In the genomic region with DNA sequence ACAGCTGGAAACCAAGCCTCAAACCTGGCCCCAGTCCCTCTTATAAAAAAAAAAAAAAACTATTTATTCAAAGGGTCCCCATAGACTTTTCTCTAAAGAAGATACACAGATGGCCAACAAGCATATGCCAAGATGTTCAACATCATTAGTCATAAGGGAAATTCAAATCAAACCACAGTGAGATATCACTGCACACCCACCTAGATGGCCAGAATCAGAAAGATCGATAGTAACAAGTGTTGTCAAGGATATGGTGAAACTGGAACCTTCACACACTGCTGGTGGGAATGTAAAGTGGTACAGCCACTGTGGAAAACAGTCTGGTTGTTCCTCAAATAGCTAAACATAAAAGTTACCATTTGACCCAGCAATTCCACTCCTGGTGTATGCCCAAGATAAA, we compare ENCODE assay signal across 18 cellular contexts. TPM values are rescaled to one million over a fixed set of nuclear protein-coding genes. Genes with fewer than 3 reads are reported as not detected.
A peak's percentile ranks its signal among the peaks of the same experiment; 100 is the strongest.
DNase-seq lines count a peak whose midpoint lies in the region; ATAC-seq and TF ChIP-seq lines count a peak whose summit lies in the region.
"Had no signal": no experiment of that assay in that cellular context is flagged by ENCODE, and none has a peak within 500 bp of the region (broad histone marks: within the 10 kb centered on the region; RNA-seq: fewer than 3 reads in every experiment).

No MANE protein-coding gene starts in this region.

- POLR2A ChIA-PET in activated CD8-positive, alpha-beta T cell treated with anti-CD3 and anti-CD28 coated beads for 36 hours (lab: Charles Lee): no interaction called here
- POLR2A ChIA-PET in activated CD8-positive, alpha-beta T cell treated with anti-CD3 and anti-CD28 coated beads, Interleukin-2, amount 10 ng/mL, durations not matched to agents 7 days and 5 days (lab: Charles Lee): no interaction called here
- POLR2A ChIA-PET in HEK293 (lab: Yijun Ruan, JAX): no interaction called here

- ATAC-seq in activated CD8-positive, alpha-beta T cell treated with anti-CD3 and anti-CD28 coated beads for 36 hours: peak; percentile 45
- ATAC-seq in activated CD8-positive, alpha-beta T cell treated with anti-CD3 and anti-CD28 coated beads, Interleukin-2, amount 10 ng/mL, durations not matched to agents 7 days and 5 days: no peak
- ATAC-seq in stimulated activated naive CD8-positive, alpha-beta T cell treated with anti-CD3 and anti-CD28 coated beads, Interleukin-15, Interleukin-2, amounts not matched to agents 100 U/mL and 50 U/mL, for 24 hours: peak; percentile 55
- ATAC-seq in stimulated activated naive CD8-positive, alpha-beta T cell treated with anti-CD3 and anti-CD28 coated beads, Interleukin-15, amount 100 ng/mL, for 72 hours: no peak
- ATAC-seq in stimulated activated effector memory CD8-positive, alpha-beta T cell treated with anti-CD3 and anti-CD28 coated beads, Interleukin-12 subunit alpha, Interleukin-12 subunit beta, amount 100 ng/mL, for 72 hours: peak; percentile 60
- ATAC-seq: HCT116 had no signal

- H3K4me3 ChIP-seq in HEK293 (ENCODE audit: low read depth, low read length): no peak overlapping the region
- H3K4me3 ChIP-seq: GM23248 had no signal

- H3K27me3 Mint-ChIP-seq in activated CD8-positive, alpha-beta T cell treated with anti-CD3 and anti-CD28 coated beads for 36 hours: peaks cover 6% of the 10 kb centered on the region
- H3K27me3 Mint-ChIP-seq in activated CD8-positive, alpha-beta T cell treated with anti-CD3 and anti-CD28 coated beads, Interleukin-2, amount 10 ng/mL, durations not matched to agents 7 days and 5 days (ENCODE audit: low read depth): peaks cover 47% of the 10 kb centered on the region
- peaks cover 26% of the 10 kb centered on the region for H3K27me3 Mint-ChIP-seq in stimulated activated naive CD8-positive, alpha-beta T cell treated with anti-CD3 and anti-CD28 coated beads, Interleukin-15, amount 100 ng/mL, for 72 hours

- TF ChIP-seq CTCF in activated CD8-positive, alpha-beta T cell treated with anti-CD3 and anti-CD28 coated beads for 36 hours (IDR thresholded peaks at IDR 0.05): no peak
- no peak for TF ChIP-seq CTCF in HEK293 (tag by site-specific recombination; IDR thresholded peaks at IDR 0.05)

- no peak overlapping the region for H3K27ac Mint-ChIP-seq in activated CD8-positive, alpha-beta T cell treated with anti-CD3 and anti-CD28 coated beads for 36 hours
- no peak overlapping the region for H3K27ac Mint-ChIP-seq in activated CD8-positive, alpha-beta T cell treated with anti-CD3 and anti-CD28 coated beads, Interleukin-2, amount 10 ng/mL, durations not matched to agents 7 days and 5 days
- H3K27ac Mint-ChIP-seq in stimulated activated naive CD8-positive, alpha-beta T cell treated with anti-CD3 and anti-CD28 coated beads, Interleukin-15, amount 100 ng/mL, for 72 hours: no peak overlapping the region
- no peak overlapping the region for H3K27ac Mint-ChIP-seq in stimulated activated effector memory CD8-positive, alpha-beta T cell treated with anti-CD3 and anti-CD28 coated beads, Interleukin-12 subunit alpha, Interleukin-12 subunit beta, amount 100 ng/mL, for 72 hours
- H3K27ac Mint-ChIP-seq: CD4-positive, alpha-beta memory T cell; H9; HFFc6 had no signal

- DNase-seq in activated CD8-positive, alpha-beta T cell treated with anti-CD3 and anti-CD28 coated beads for 36 hours: no peak
- DNase-seq in activated CD8-positive, alpha-beta T cell treated with anti-CD3 and anti-CD28 coated beads, Interleukin-2, amount 10 ng/mL, durations not matched to agents 7 days and 5 days: no peak
- DNase-seq in stimulated activated naive CD8-positive, alpha-beta T cell treated with anti-CD3 and anti-CD28 coated beads, Interleukin-15, Interleukin-2, amounts not matched to agents 100 U/mL and 50 U/mL, for 24 hours: no peak
- DNase-seq in stimulated activated naive CD8-positive, alpha-beta T cell treated with anti-CD3 and anti-CD28 coated beads, Interleukin-15, amount 100 ng/mL, for 72 hours: no peak
- DNase-seq in stimulated activated effector memory CD8-positive, alpha-beta T cell treated with anti-CD3 and anti-CD28 coated beads, Interleukin-12 subunit alpha, Interleukin-12 subunit beta, amount 100 ng/mL, for 72 hours (ENCODE audit: low spot score in 2 of 2): no peak
- DNase-seq in NCI-H526 (lab: John Stamatoyannopoulos, UW) (no peak), NCI-H2029 (lab: John Stamatoyannopoulos, UW) (no peak)
- DNase-seq: C1 segment of cervical spinal cord; Calu3; CD4-positive, alpha-beta memory T cell; COR-L47; DMS153; DND-41; GM23248; H9; HFFc6 had no signal

- no peak overlapping the region for H3K27ac ChIP-seq in HEK293 (ENCODE audit: extremely low read depth, low read depth, low read length)
- H3K27ac ChIP-seq: GM23248 had no signal

- H3K36me3 Mint-ChIP-seq in activated CD8-positive, alpha-beta T cell treated with anti-CD3 and anti-CD28 coated beads for 36 hours (ENCODE audit: low read depth): no peaks in the 10 kb centered on the region
- H3K36me3 Mint-ChIP-seq in activated CD8-positive, alpha-beta T cell treated with anti-CD3 and anti-CD28 coated beads, Interleukin-2, amount 10 ng/mL, durations not matched to agents 7 days and 5 days (ENCODE audit: low read depth): no peaks in the 10 kb centered on the region
- H3K36me3 Mint-ChIP-seq in stimulated activated effector memory CD8-positive, alpha-beta T cell treated with anti-CD3 and anti-CD28 coated beads, Interleukin-12 subunit alpha, Interleukin-12 subunit beta, amount 100 ng/mL, for 72 hours: no peaks in the 10 kb centered on the region
- H3K36me3 Mint-ChIP-seq: CD4-positive, alpha-beta memory T cell had no signal

- CTCF ChIA-PET in activated CD8-positive, alpha-beta T cell treated with anti-CD3 and anti-CD28 coated beads for 36 hours (lab: Charles Lee): interaction anchor here (1.4 kb wide), 1 partner anchor 35 kb away, joined by 6 read pairs; no protein-coding TSS in a partner anchor
- CTCF ChIA-PET in activated CD8-positive, alpha-beta T cell treated with anti-CD3 and anti-CD28 coated beads, Interleukin-2, amount 10 ng/mL, durations not matched to agents 7 days and 5 days (lab: Charles Lee): interaction anchor here (1.2 kb wide), 1 partner anchor 9 kb away, joined by 3 read pairs; no protein-coding TSS in a partner anchor
- CTCF ChIA-PET in HEK293 (lab: Yijun Ruan, JAX): no interaction called here

- H3K4me3 Mint-ChIP-seq in activated CD8-positive, alpha-beta T cell treated with anti-CD3 and anti-CD28 coated beads for 36 hours: no peak overlapping the region
- no peak overlapping the region for H3K4me3 Mint-ChIP-seq in activated CD8-positive, alpha-beta T cell treated with anti-CD3 and anti-CD28 coated beads, Interleukin-2, amount 10 ng/mL, durations not matched to agents 7 days and 5 days
- H3K4me3 Mint-ChIP-seq in stimulated activated naive CD8-positive, alpha-beta T cell treated with anti-CD3 and anti-CD28 coated beads, Interleukin-15, amount 100 ng/mL, for 72 hours: no peak overlapping the region
- H3K4me3 Mint-ChIP-seq in stimulated activated effector memory CD8-positive, alpha-beta T cell treated with anti-CD3 and anti-CD28 coated beads, Interleukin-12 subunit alpha, Interleukin-12 subunit beta, amount 100 ng/mL, for 72 hours: no peak overlapping the region
- H3K4me3 Mint-ChIP-seq: CD4-positive, alpha-beta memory T cell; H9; HFFc6 had no signal

- 0 out of 2 replicates have a peak, but pooled peaks cover under 1% of the 10 kb centered on the region for H3K4me1 ChIP-seq in HEK293 (ENCODE audit: control insufficient read depth, insufficient read depth, low read length)

- H3K9me3 Mint-ChIP-seq in activated CD8-positive, alpha-beta T cell treated with anti-CD3 and anti-CD28 coated beads for 36 hours: peaks cover 9% of the 10 kb centered on the region
- H3K9me3 Mint-ChIP-seq in activated CD8-positive, alpha-beta T cell treated with anti-CD3 and anti-CD28 coated beads, Interleukin-2, amount 10 ng/mL, durations not matched to agents 7 days and 5 days (ENCODE audit: insufficient read depth): no peaks in the 10 kb centered on the region
- H3K9me3 Mint-ChIP-seq in stimulated activated naive CD8-positive, alpha-beta T cell treated with anti-CD3 and anti-CD28 coated beads, Interleukin-15, amount 100 ng/mL, for 72 hours: peaks cover 6 to 9% of the 10 kb centered on the region in 2 donors
- peaks cover 5% of the 10 kb centered on the region for H3K9me3 Mint-ChIP-seq in stimulated activated effector memory CD8-positive, alpha-beta T cell treated with anti-CD3 and anti-CD28 coated beads, Interleukin-12 subunit alpha, Interleukin-12 subunit beta, amount 100 ng/mL, for 72 hours
- H3K9me3 Mint-ChIP-seq: CD4-positive, alpha-beta memory T cell; H9; HFFc6 had no signal

- no peaks in the 10 kb centered on the region for H3K36me3 ChIP-seq in HEK293 (ENCODE audit: control insufficient read depth in 2 of 2, insufficient read depth in 1 of 2, low read length in 2 of 2)

- no peaks in the 10 kb centered on the region for H3K4me1 Mint-ChIP-seq in activated CD8-positive, alpha-beta T cell treated with anti-CD3 and anti-CD28 coated beads for 36 hours (ENCODE audit: low read depth)
- H3K4me1 Mint-ChIP-seq in activated CD8-positive, alpha-beta T cell treated with anti-CD3 and anti-CD28 coated beads, Interleukin-2, amount 10 ng/mL, durations not matched to agents 7 days and 5 days (ENCODE audit: low read depth): peaks cover 2% of the 10 kb centered on the region
- no peaks in the 10 kb centered on the region for H3K4me1 Mint-ChIP-seq in stimulated activated naive CD8-positive, alpha-beta T cell treated with anti-CD3 and anti-CD28 coated beads, Interleukin-15, amount 100 ng/mL, for 72 hours
- H3K4me1 Mint-ChIP-seq in stimulated activated effector memory CD8-positive, alpha-beta T cell treated with anti-CD3 and anti-CD28 coated beads, Interleukin-12 subunit alpha, Interleukin-12 subunit beta, amount 100 ng/mL, for 72 hours: no peaks in the 10 kb centered on the region

- no peaks in the 10 kb centered on the region for H3K9me3 ChIP-seq in HEK293 (ENCODE audit: control insufficient read depth, insufficient read depth, low read depth, low read length)

- intact Hi-C loops in activated CD8-positive, alpha-beta T cell treated with anti-CD3 and anti-CD28 coated beads for 36 hours (cut with micrococcal nuclease): no loop called here

TF ChIP-seq in HEK293, 187 proteins besides CTCF, POLR2A, EP300 and RAD21 (continues in another document):
- TF ChIP-seq, protein P1, sequence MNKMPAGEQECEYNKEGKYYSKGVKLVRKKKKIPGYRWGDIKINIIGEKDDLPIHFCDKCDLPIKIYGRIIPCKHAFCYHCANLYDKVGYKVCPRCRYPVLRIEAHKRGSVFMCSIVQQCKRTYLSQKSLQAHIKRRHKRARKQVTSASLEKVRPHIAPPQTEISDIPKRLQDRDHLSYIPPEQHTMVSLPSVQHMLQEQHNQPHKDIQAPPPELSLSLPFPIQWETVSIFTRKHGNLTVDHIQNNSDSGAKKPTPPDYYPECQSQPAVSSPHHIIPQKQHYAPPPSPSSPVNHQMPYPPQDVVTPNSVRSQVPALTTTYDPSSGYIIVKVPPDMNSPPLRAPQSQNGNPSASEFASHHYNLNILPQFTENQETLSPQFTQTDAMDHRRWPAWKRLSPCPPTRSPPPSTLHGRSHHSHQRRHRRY (tag by site-specific recombination; IDR thresholded peaks at IDR 0.05): no peak
- TF ChIP-seq ZNF175 (tag by site-specific recombination; IDR thresholded peaks at IDR 0.05): no peak

RNA-seq across cellular contexts. Expression of gene NFYB, which starts 5.9 kb away (rescaled TPM):
- total RNA-seq in activated CD8-positive, alpha-beta T cell treated with anti-CD3 and anti-CD28 coated beads for 36 hours: 10 to 100 TPM; 26.7 to 30.6 TPM
- 10 to 100 TPM; 25.4 to 29.8 TPM for total RNA-seq in activated CD8-positive, alpha-beta T cell treated with anti-CD3 and anti-CD28 coated beads, Interleukin-2, amount 10 ng/mL, durations not matched to agents 7 days and 5 days

Comparison
In these comparisons a context has a peak if more than half of its experiments do, and no peak if none do; other contexts are left out.
1. ATAC-seq: peak in activated CD8-positive, alpha-beta T cell treated with anti-CD3 and anti-CD28 coated beads for 36 hours (single experiment), stimulated activated naive CD8-positive, alpha-beta T cell treated with anti-CD3 and anti-CD28 coated beads, Interleukin-15, Interleukin-2, amounts not matched to agents 100 U/mL and 50 U/mL, for 24 hours (single experiment) and stimulated activated effector memory CD8-positive, alpha-beta T cell treated with anti-CD3 and anti-CD28 coated beads, Interleukin-12 subunit alpha, Interleukin-12 subunit beta, amount 100 ng/mL, for 72 hours (single experiment); none in activated CD8-positive, alpha-beta T cell treated with anti-CD3 and anti-CD28 coated beads, Interleukin-2, amount 10 ng/mL, durations not matched to agents 7 days and 5 days (single experiment) and stimulated activated naive CD8-positive, alpha-beta T cell treated with anti-CD3 and anti-CD28 coated beads, Interleukin-15, amount 100 ng/mL, for 72 hours (single experiment).